20 cellular contexts compared by ENCODE assay signal in the genomic region with DNA sequence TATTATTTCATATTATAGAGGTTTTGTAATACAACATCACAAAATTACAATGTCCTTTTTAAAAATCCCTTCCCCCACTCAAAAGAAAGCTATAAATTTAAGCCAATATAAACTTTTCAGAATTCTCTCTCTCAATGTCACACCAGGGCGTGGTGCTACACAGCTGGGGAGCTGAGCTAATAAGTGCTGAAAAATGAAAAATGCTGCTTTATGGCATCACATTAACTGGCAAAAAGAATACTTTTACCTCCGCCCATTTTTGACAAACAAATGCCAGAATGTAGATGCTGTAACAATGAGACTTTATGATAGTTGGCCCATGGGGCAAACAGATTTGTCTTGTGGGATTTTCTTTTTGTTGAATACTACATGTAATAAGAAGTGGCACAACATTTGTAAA. TPM values are rescaled to one million over a fixed set of nuclear protein-coding genes. Genes with fewer than 3 reads are reported as not detected.
A peak's percentile ranks its signal among the peaks of the same experiment; 100 is the strongest.
DNase-seq lines count a peak whose midpoint lies in the region; ATAC-seq, FAIRE-seq and TF ChIP-seq lines count a peak whose summit lies in the region.
"Had no signal": no experiment of that assay in that cellular context is flagged by ENCODE, and none has a peak within 500 bp of the region (broad histone marks: within the 10 kb centered on the region; RNA-seq: fewer than 3 reads in every experiment).

No MANE protein-coding gene starts in this region.

- H3K27ac ChIP-seq in SJCRH30 = no peak overlapping the region

- intact Hi-C loops in sciatic nerve (cut with DNase I) = no loop called here
- intact Hi-C loops in activated naive CD4-positive, alpha-beta T cell treated with anti-CD3 and anti-CD28 coated beads for 36 hours (cut with micrococcal nuclease) = no loop called here

- H3K9me3 Mint-ChIP-seq in activated naive CD4-positive, alpha-beta T cell treated with anti-CD3 and anti-CD28 coated beads for 36 hours = no peaks in the 10 kb centered on the region
- H3K9me3 Mint-ChIP-seq: H9 had no signal

- CTCF ChIA-PET in activated naive CD4-positive, alpha-beta T cell treated with anti-CD3 and anti-CD28 coated beads for 36 hours (lab: Charles Lee) = interaction anchor here (0.7 kb wide), 1 partner anchor 8 kb away, joined by 3 read pairs; no protein-coding TSS in a partner anchor

- H3K4me1 ChIP-seq in SJCRH30 = no peaks in the 10 kb centered on the region; the same call in 1 of the 2 replicates

- FAIRE-seq in D721Med (lab: Jason Lieb, UNC) = peak; percentile 63
- FAIRE-seq: HTR-8/SVneo, RCC 7860 had no signal

- H3K27me3 ChIP-seq in SJCRH30 = no peaks in the 10 kb centered on the region

- H3K27ac Mint-ChIP-seq in activated naive CD4-positive, alpha-beta T cell treated with anti-CD3 and anti-CD28 coated beads for 36 hours = no peak overlapping the region
- H3K27ac Mint-ChIP-seq: CD14-positive monocyte had no signal

- H3K36me3 Mint-ChIP-seq in activated naive CD4-positive, alpha-beta T cell treated with anti-CD3 and anti-CD28 coated beads for 36 hours (ENCODE audit: low read depth) = no peaks in the 10 kb centered on the region
- H3K36me3 Mint-ChIP-seq: CD14-positive monocyte had no signal

- no peaks in the 10 kb centered on the region for H3K36me3 ChIP-seq in SJCRH30

- no peaks in the 10 kb centered on the region for H3K9me3 ChIP-seq in SJCRH30 (replicated peaks)

- H3K4me3 Mint-ChIP-seq in activated naive CD4-positive, alpha-beta T cell treated with anti-CD3 and anti-CD28 coated beads for 36 hours = no peak overlapping the region
- H3K4me3 Mint-ChIP-seq: CD14-positive monocyte, H9 had no signal

- TF ChIP-seq CTCF in D721Med (IDR thresholded peaks at IDR 0.05; ENCODE audit: insufficient read depth, missing control alignments) (no peak), choroid plexus epithelial cell (conservative IDR thresholded peaks at IDR 0.05; ENCODE audit: low read depth, low read length) (no peak)

- H3K4me1 Mint-ChIP-seq in activated naive CD4-positive, alpha-beta T cell treated with anti-CD3 and anti-CD28 coated beads for 36 hours (ENCODE audit: low read depth) = no peaks in the 10 kb centered on the region
- H3K4me1 Mint-ChIP-seq: CD14-positive monocyte had no signal

- no peak overlapping the region for H3K4me3 ChIP-seq in choroid plexus epithelial cell (ENCODE audit: low read depth, low read length)
- no peak overlapping the region for H3K4me3 ChIP-seq in SJCRH30

- H3K27me3 Mint-ChIP-seq in activated naive CD4-positive, alpha-beta T cell treated with anti-CD3 and anti-CD28 coated beads for 36 hours (ENCODE audit: low read depth) = peaks cover 7% of the 10 kb centered on the region

- DNase-seq in D721Med (ENCODE audit: insufficient read length, low spot score) (no peak), NCI-H69 (lab: John Stamatoyannopoulos, UW) (peak; percentile 11), choroid plexus epithelial cell (ENCODE audit: low read depth) (peak; percentile 29), sciatic nerve (ENCODE audit: low spot score) (no peak), SJCRH30 (no peak)
- DNase-seq in activated naive CD4-positive, alpha-beta T cell treated with anti-CD3 and anti-CD28 coated beads for 36 hours = no peak
- DNase-seq: DMS79 treated with DMSO at 0.1 percent for 48 hours, H9, IMR-90, Kasumi-1, MM.1S, NCI-H1092, NCI-H1436 treated with DMSO at 0.1 percent for 48 hours, NCI-H2029, NCI-H446, SIG-M5 had no signal

- ATAC-seq in sciatic nerve (peak; percentile 36), HG03354 (IDR thresholded peaks at IDR 0.05; ENCODE audit: poor library complexity, severe bottlenecking, unreplicated experiment) (no peak)

RNA-seq across cellular contexts. Expression of a gene that starts 12.7 kb away (rescaled TPM):
- total RNA-seq in sciatic nerve = 45.1 TPM
- 10 to 100 TPM; 19.9 to 21.8 TPM for total RNA-seq in activated naive CD4-positive, alpha-beta T cell treated with anti-CD3 and anti-CD28 coated beads for 36 hours
- total RNA-seq in SJCRH30 (2014; rRNA removed; shearing (Covaris generic)) = 23.5 and 33.7 TPM in 2 replicates

Comparison
In these comparisons a context has a peak if more than half of its experiments do, and no peak if none do; other contexts are left out.
1. DNase-seq: peak in NCI-H69 (single experiment) and choroid plexus epithelial cell (single experiment); none in D721Med (single experiment), sciatic nerve (single experiment), activated naive CD4-positive, alpha-beta T cell treated with anti-CD3 and anti-CD28 coated beads for 36 hours (single experiment) and SJCRH30 (0 of 2).